ENCODE assay signal across 24 cellular contexts in the genomic region with DNA sequence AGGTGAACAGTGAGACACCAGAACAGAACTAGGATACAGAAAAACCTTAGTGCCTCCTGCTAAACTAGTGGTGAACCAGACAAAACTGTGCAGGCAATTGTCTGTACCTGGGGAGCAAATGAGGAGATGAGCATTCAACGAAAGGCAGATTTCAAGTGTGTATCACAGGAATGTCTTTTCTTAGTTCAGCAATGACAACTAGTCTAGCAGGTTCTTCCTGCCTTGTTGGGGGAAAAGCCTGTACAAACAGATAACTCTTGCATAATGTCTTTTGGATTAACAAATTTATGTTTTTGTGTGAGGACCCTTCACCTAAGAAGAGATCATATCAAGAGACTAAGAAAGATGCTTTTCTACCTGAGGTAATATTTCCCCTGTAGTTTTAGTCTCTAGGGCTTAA. TPM values are rescaled to one million over a fixed set of nuclear protein-coding genes. Genes with fewer than 3 reads are reported as not detected.
A peak's percentile ranks its signal among the peaks of the same experiment; 100 is the strongest.
DNase-seq lines count a peak whose midpoint lies in the region; ATAC-seq, FAIRE-seq and TF ChIP-seq lines count a peak whose summit lies in the region.
"Had no signal": no experiment of that assay in that cellular context is flagged by ENCODE, and none has a peak within 500 bp of the region (broad histone marks: within the 10 kb centered on the region; RNA-seq: fewer than 3 reads in every experiment).

No MANE protein-coding gene starts in this region.

- no peak for TF ChIP-seq CTCF in 22Rv1 (IDR thresholded peaks at IDR 0.05)
- no peak for TF ChIP-seq CTCF in HCT116 (IDR thresholded peaks at IDR 0.05 in 2 of 3, conservative IDR thresholded peaks at IDR 0.05 in 1 of 3; ENCODE audit: borderline replicate concordance in 1 of 3, insufficient read depth in 1 of 3, low read depth in 2 of 3, low read length in 2 of 3)
- no peak for TF ChIP-seq CTCF in RWPE2 (IDR thresholded peaks at IDR 0.05; ENCODE audit: poor library complexity, severe bottlenecking)
- no peak for TF ChIP-seq CTCF in upper lobe of left lung (IDR thresholded peaks at IDR 0.05)

- H3K79me2 ChIP-seq in HCT116 (ENCODE audit: insufficient read depth, low read length): no peaks in the 10 kb centered on the region

- DNase-seq in HCT116 (ENCODE audit: low read depth, low spot score) (no peak), RWPE2 (ENCODE audit: low spot score) (no peak), islet precursor cell (peak; percentile 54), frontal cortex (ENCODE audit: low spot score in 2 of 2) (no peak), upper lobe of left lung (no peak), erythroblast (lab: John Stamatoyannopoulos, UW) (no peak), anterior cingulate cortex (lab: John Stamatoyannopoulos, UW) (no peak)
- DNase-seq: ACHN; activated B cell treated with CpG ODN at 0.5 μM for 24 hours; activated CD8-positive, alpha-beta memory T cell treated with anti-CD3 and anti-CD28 coated beads, Interleukin-2, amount 10 ng/mL, durations not matched to agents 7 days and 5 days; activated T-cell treated with anti-CD3 and anti-CD28 coated beads, Interleukin-2, amount 50 U/mL, for 48 hours; CD8-positive, alpha-beta T cell; hippocampal formation; IMR-90; left cardiac atrium; NCI-H510A treated with DMSO at 0.1 percent for 48 hours; RPMI8226; stimulated activated naive CD4-positive, alpha-beta T cell; testis had no signal

- H3K27me3 ChIP-seq in HCT116 (ENCODE audit: insufficient read depth, low read length) (no peaks in the 10 kb centered on the region), RWPE2 (ENCODE audit: insufficient read depth, poor library complexity, severe bottlenecking) (no peaks in the 10 kb centered on the region), upper lobe of left lung (no peaks in the 10 kb centered on the region)
- H3K27me3 ChIP-seq: testis, vagina had no signal

- POLR2A ChIA-PET in HCT116 (lab: Charles Lee): no interaction called here

- no peak overlapping the region for H3K4me3 ChIP-seq in HCT116 (replicated peaks in 1 of 2; ENCODE audit: low read depth in 1 of 2, low read length in 2 of 2)
- no peak overlapping the region for H3K4me3 ChIP-seq in RWPE2 (ENCODE audit: severe bottlenecking)
- H3K4me3 ChIP-seq in upper lobe of left lung: no peak overlapping the region
- H3K4me3 ChIP-seq: lung, SK-N-MC, testis, vagina had no signal

- no peaks in the 10 kb centered on the region for H3K9me2 ChIP-seq in HCT116 (ENCODE audit: insufficient read depth)

- no TSS peak for BruUV-seq in HCT116 (replicated peaks; lab: Mats Ljungman, UMichigan)

- H4K20me1 ChIP-seq in HCT116 (ENCODE audit: insufficient read depth): no peaks in the 10 kb centered on the region

- FAIRE-seq in frontal cortex (lab: Jason Lieb, UNC): no peak
- FAIRE-seq: GM12892 had no signal

- TF ChIP-seq EP300 in upper lobe of left lung (IDR thresholded peaks at IDR 0.05): no peak

- TF ChIP-seq POLR2A in HCT116 (IDR thresholded peaks at IDR 0.05; ENCODE audit: borderline replicate concordance, extremely low read depth, insufficient read depth, insufficient read length) (no peak), upper lobe of left lung (IDR thresholded peaks at IDR 0.05) (no peak), erythroblast (IDR thresholded peaks at IDR 0.05; ENCODE audit: low read length) (no peak)

- H3K27ac ChIP-seq in 22Rv1 (peak overlapping the region; percentile 55), HCT116 (ENCODE audit: low read depth, low read length) (no peak overlapping the region), RWPE2 (ENCODE audit: poor library complexity, severe bottlenecking) (no peak overlapping the region), upper lobe of left lung (no peak overlapping the region)
- H3K27ac ChIP-seq: SK-N-MC, testis, vagina had no signal

- peaks cover 0 to 6% of the 10 kb centered on the region in 2 experiments; a peak in 1 of 4 replicates for H3K4me1 ChIP-seq in HCT116 (ENCODE audit: control insufficient read depth in 1 of 2, insufficient read depth in 2 of 2, low read length in 2 of 2)
- peaks cover 4% of the 10 kb centered on the region for H3K4me1 ChIP-seq in RWPE2 (ENCODE audit: insufficient read depth, poor library complexity, severe bottlenecking)
- H3K4me1 ChIP-seq in upper lobe of left lung: no peaks in the 10 kb centered on the region
- H3K4me1 ChIP-seq: testis, vagina had no signal

- WGBS in upper lobe of left lung, 2 donors: 50 to 81% methylated on average over 1 of the region's 1 CpG

- H3K9me3 ChIP-seq in HCT116 (ENCODE audit: control insufficient read depth in 1 of 2, insufficient read depth in 1 of 2, low read depth in 1 of 2, low read length in 2 of 2) (no peaks in the 10 kb centered on the region), RWPE2 (ENCODE audit: severe bottlenecking) (no peaks in the 10 kb centered on the region), upper lobe of left lung (no peaks in the 10 kb centered on the region)
- H3K9me3 ChIP-seq: testis, vagina had no signal

- no peaks in the 10 kb centered on the region for H3K36me3 ChIP-seq in HCT116 (ENCODE audit: control insufficient read depth in 1 of 2, insufficient read depth in 2 of 2, low read length in 2 of 2)
- H3K36me3 ChIP-seq in RWPE2 (ENCODE audit: low read depth): no peaks in the 10 kb centered on the region
- H3K36me3 ChIP-seq in upper lobe of left lung: no peaks in the 10 kb centered on the region
- H3K36me3 ChIP-seq: vagina had no signal

- no peak overlapping the region for H2AFZ ChIP-seq in HCT116 (ENCODE audit: low read depth, low read length, poor library complexity, severe bottlenecking)

- TF ChIP-seq RAD21 in HCT116 (IDR thresholded peaks at IDR 0.05; ENCODE audit: low read depth): no peak

- RAD21 ChIA-PET in HCT116 (lab: Charles Lee; ENCODE audit: low non-redundant PET in 1 of 2, low total read pairs in 2 of 2, uncharacterized antibody in 2 of 2, unreplicated experiment in 2 of 2): no interaction called here

- intact Hi-C loops in HCT116 (cut with micrococcal nuclease): no loop called here

- no peak for ATAC-seq in HCT116
- ATAC-seq in RWPE2 (ENCODE audit: low read depth): peak; percentile 61
- no peak for ATAC-seq in upper lobe of left lung (ENCODE audit: low FRiP score in 2 of 2)
- ATAC-seq: activated CD8-positive, alpha-beta memory T cell treated with anti-CD3 and anti-CD28 coated beads, Interleukin-2, amount 10 ng/mL, durations not matched to agents 7 days and 5 days; CD8-positive, alpha-beta T cell; left cardiac atrium had no signal

- H3K4me2 ChIP-seq in HCT116 (ENCODE audit: low read length): no peak overlapping the region

- CTCF ChIA-PET in HCT116 (lab: Charles Lee): no interaction called here

- no peak overlapping the region for H3K9ac ChIP-seq in HCT116 (ENCODE audit: low read length)

TF ChIP-seq in HCT116, 20 proteins besides CTCF, POLR2A, EP300 and RAD21:
- TF ChIP-seq, protein P1, sequence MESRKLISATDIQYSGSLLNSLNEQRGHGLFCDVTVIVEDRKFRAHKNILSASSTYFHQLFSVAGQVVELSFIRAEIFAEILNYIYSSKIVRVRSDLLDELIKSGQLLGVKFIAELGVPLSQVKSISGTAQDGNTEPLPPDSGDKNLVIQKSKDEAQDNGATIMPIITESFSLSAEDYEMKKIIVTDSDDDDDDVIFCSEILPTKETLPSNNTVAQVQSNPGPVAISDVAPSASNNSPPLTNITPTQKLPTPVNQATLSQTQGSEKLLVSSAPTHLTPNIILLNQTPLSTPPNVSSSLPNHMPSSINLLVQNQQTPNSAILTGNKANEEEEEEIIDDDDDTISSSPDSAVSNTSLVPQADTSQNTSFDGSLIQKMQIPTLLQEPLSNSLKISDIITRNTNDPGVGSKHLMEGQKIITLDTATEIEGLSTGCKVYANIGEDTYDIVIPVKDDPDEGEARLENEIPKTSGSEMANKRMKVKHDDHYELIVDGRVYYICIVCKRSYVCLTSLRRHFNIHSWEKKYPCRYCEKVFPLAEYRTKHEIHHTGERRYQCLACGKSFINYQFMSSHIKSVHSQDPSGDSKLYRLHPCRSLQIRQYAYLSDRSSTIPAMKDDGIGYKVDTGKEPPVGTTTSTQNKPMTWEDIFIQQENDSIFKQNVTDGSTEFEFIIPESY (IDR thresholded peaks at IDR 0.05; ENCODE audit: extremely low read depth, insufficient replicate concordance, low read length): no peak
- TF ChIP-seq FOSL1 (IDR thresholded peaks at IDR 0.05; ENCODE audit: low read depth): no peak
- TF ChIP-seq CEBPB (IDR thresholded peaks at IDR 0.05; ENCODE audit: low read depth): peak; percentile 13; the same call in 1 of the 2 replicates
- TF ChIP-seq EZH2 (IDR thresholded peaks at IDR 0.05): no peak
TF ChIP-seq in HCT116: peak in this region for 1.

RNA-seq across cellular contexts. Expression of a gene that starts 21.8 kb away (rescaled TPM):
- total RNA-seq in HCT116 (2021; ENCODE audit: unreplicated experiment) (20.9 TPM), frontal cortex (74.6 TPM), upper lobe of left lung (100 to 1,000 TPM in 4 of 6 donors, 10 to 100 TPM in 2; 66.1 to 181 (median 108) TPM)
- polyA plus RNA-seq in HCT116 (2012): 5.2 and 7.1 TPM in 2 replicates
